In the genomic region with DNA sequence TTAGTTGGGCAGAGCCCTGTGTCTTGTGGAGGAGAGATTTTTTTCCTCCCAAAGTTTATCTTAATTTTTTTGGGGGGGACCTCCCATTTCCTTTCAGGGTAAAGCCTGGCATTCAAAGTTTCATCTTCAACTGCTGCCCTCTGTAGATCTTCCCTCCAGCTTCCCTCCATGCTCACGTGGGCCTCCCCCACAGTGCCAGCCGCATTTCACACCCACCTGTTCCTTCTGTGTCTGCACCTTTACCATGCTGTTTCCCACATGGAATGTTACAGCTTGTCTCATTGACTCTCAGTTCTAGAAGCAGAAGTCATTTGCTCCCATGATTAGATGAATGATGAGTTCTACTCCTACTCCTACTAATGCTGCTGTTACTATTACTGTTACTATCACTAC, we compare ENCODE assay signal across 21 cellular contexts. TPM values are rescaled to one million over a fixed set of nuclear protein-coding genes. Genes with fewer than 3 reads are reported as not detected.
"Had no signal": no experiment of that assay in that cellular context is flagged by ENCODE, and none has a peak within 500 bp of the region (broad histone marks: within the 10 kb centered on the region; RNA-seq: fewer than 3 reads in every experiment).

No MANE protein-coding gene starts in this region.

- H3K36me3 Mint-ChIP-seq: memory B cell; natural killer cell; stimulated activated naive B cell treated with anti-CD40 and anti-IgM and Interleukin-4, amounts not matched to agents 10 μg/mL and 1 μg/mL and 100 μg/mL, for 72 hours had no signal

- H3K27ac Mint-ChIP-seq: memory B cell; natural killer cell; progenitor cell of endocrine pancreas; stimulated activated naive B cell treated with anti-CD40 and anti-IgM and Interleukin-4, amounts not matched to agents 10 μg/mL and 1 μg/mL and 100 μg/mL, for 72 hours; stimulated activated naive CD8-positive, alpha-beta T cell treated with anti-CD3 and anti-CD28 coated beads, Interleukin-15, Interleukin-2, amounts not matched to agents 100 ng/mL and 50 ng/mL, for 24 hours had no signal

- H3K4me1 ChIP-seq: gastrocnemius medialis, heart left ventricle, parathyroid adenoma, right atrium auricular region, sigmoid colon, spleen, transverse colon, upper lobe of right lung had no signal

- H3K9me3 ChIP-seq: gastrocnemius medialis, heart left ventricle, right atrium auricular region, sigmoid colon, spleen, transverse colon, upper lobe of right lung had no signal

- H3K9me3 Mint-ChIP-seq: memory B cell; natural killer cell; stimulated activated naive B cell treated with anti-CD40 and anti-IgM and Interleukin-4, amounts not matched to agents 10 μg/mL and 1 μg/mL and 100 μg/mL, for 72 hours; stimulated activated naive CD8-positive, alpha-beta T cell treated with anti-CD3 and anti-CD28 coated beads, Interleukin-15, Interleukin-2, amounts not matched to agents 100 ng/mL and 50 ng/mL, for 24 hours had no signal

- H3K4me3 ChIP-seq: gastrocnemius medialis, heart left ventricle, hepatocyte, lung, right atrium auricular region, sigmoid colon, spleen, transverse colon, upper lobe of right lung had no signal

- H3K27me3 Mint-ChIP-seq: memory B cell; stimulated activated naive B cell treated with anti-CD40 and anti-IgM and Interleukin-4, amounts not matched to agents 10 μg/mL and 1 μg/mL and 100 μg/mL, for 72 hours had no signal

- H3K27ac ChIP-seq: gastrocnemius medialis, heart left ventricle, hepatocyte, parathyroid adenoma, right atrium auricular region, sigmoid colon, spleen, transverse colon, upper lobe of right lung had no signal

- H3K27me3 ChIP-seq: gastrocnemius medialis, heart left ventricle, right atrium auricular region, sigmoid colon, spleen, transverse colon, upper lobe of right lung had no signal

- H3K4me3 Mint-ChIP-seq: memory B cell; natural killer cell; stimulated activated naive B cell treated with anti-CD40 and anti-IgM and Interleukin-4, amounts not matched to agents 10 μg/mL and 1 μg/mL and 100 μg/mL, for 72 hours; stimulated activated naive CD8-positive, alpha-beta T cell treated with anti-CD3 and anti-CD28 coated beads, Interleukin-15, Interleukin-2, amounts not matched to agents 100 ng/mL and 50 ng/mL, for 24 hours had no signal

- DNase-seq: cerebellar nuclear complex; cortex of kidney; foreskin fibroblast; gastrocnemius medialis; heart left ventricle; kidney; natural killer cell; sigmoid colon; spleen; stimulated activated CD4-positive, alpha-beta T cell treated with anti-CD3 and anti-CD28 coated beads, Interleukin-2, amount 100 ng/mL, for 48 hours; stimulated activated naive B cell treated with anti-CD40 and anti-IgM and Interleukin-4, amounts not matched to agents 10 μg/mL and 1 μg/mL and 100 μg/mL, for 72 hours; transverse colon; upper lobe of right lung had no signal

- H3K36me3 ChIP-seq: gastrocnemius medialis, heart left ventricle, right atrium auricular region, sigmoid colon, spleen, transverse colon, upper lobe of right lung had no signal

RNA-seq across cellular contexts. Expression of a gene that starts 6.5 kb away (rescaled TPM):
- total RNA-seq: dermis microvascular lymphatic vessel endothelial cell had no signal
